1 cellular context compared by ENCODE assay signal in genomic region chr14:104730504-104730903, GRCh38.
TF ChIP-seq lines count a peak whose summit lies in the region.

No MANE protein-coding gene starts in this region.

TF ChIP-seq in GM23338, 12 proteins besides CTCF, POLR2A, EP300 and RAD21 (continued from another document):
- TF ChIP-seq STAT1 (IDR thresholded peaks at IDR 0.05; ENCODE audit: unreplicated experiment) (no peak), ZNF462 (CRISPR knock-in tag; IDR thresholded peaks at IDR 0.05) (no peak), JUNB (IDR thresholded peaks at IDR 0.05; ENCODE audit: unreplicated experiment) (no peak), EZH2phosphoT487 (IDR thresholded peaks at IDR 0.05; ENCODE audit: unreplicated experiment) (no peak)
